Comparison of ENCODE assay signal across 23 cellular contexts in genomic region chr2:210459407-210459806, GRCh38.
"Had no signal": no experiment of that assay in that cellular context is flagged by ENCODE, and none has a peak within 500 bp of the region (broad histone marks: within the 10 kb centered on the region; RNA-seq: fewer than 3 reads in every experiment).

No MANE protein-coding gene starts in this region.

- H3K9me3 ChIP-seq: esophagus muscularis mucosa, gastrocnemius medialis, heart right ventricle, ovary, right lobe of liver, spleen, thoracic aorta had no signal

- H3K27ac ChIP-seq: epithelial cell of prostate, esophagus muscularis mucosa, heart right ventricle, ovary, right lobe of liver, spleen, thoracic aorta had no signal

- H3K4me3 Mint-ChIP-seq: effector memory CD8-positive, alpha-beta T cell; natural killer cell; neural crest cell; stimulated activated memory B cell treated with anti-CD40 and anti-IgM and Interleukin-4, amounts not matched to agents 10 μg/mL and 1 μg/mL and 100 μg/mL, for 72 hours; stimulated activated naive CD8-positive, alpha-beta T cell treated with anti-CD3 and anti-CD28 coated beads, Interleukin-15, Interleukin-2, amounts not matched to agents 100 ng/mL and 50 ng/mL, for 24 hours had no signal

- H3K36me3 Mint-ChIP-seq: natural killer cell had no signal

- DNase-seq: effector memory CD8-positive, alpha-beta T cell; gastrocnemius medialis; heart right ventricle; hypothalamus; kidney glomerular epithelial cell; mammary epithelial cell; natural killer cell; nucleus accumbens; ovary; right lobe of liver; spleen; stimulated activated CD4-positive, alpha-beta T cell treated with anti-CD3 and anti-CD28 coated beads, Interleukin-15, amount 100 ng/mL, for 24 hours; stimulated activated CD4-positive, alpha-beta T cell treated with anti-CD3 and anti-CD28 coated beads, Interleukin-1b, Interleukin-23, amount 100 ng/mL, for 48 hours; stimulated activated CD4-positive, alpha-beta T cell treated with anti-CD3 and anti-CD28 coated beads, Interleukin-4, amount 100 ng/mL, for 24 hours; trophoblast cell had no signal

- H3K27ac Mint-ChIP-seq: effector memory CD8-positive, alpha-beta T cell; natural killer cell; progenitor cell of endocrine pancreas; stimulated activated naive CD8-positive, alpha-beta T cell treated with anti-CD3 and anti-CD28 coated beads, Interleukin-15, Interleukin-2, amounts not matched to agents 100 ng/mL and 50 ng/mL, for 24 hours had no signal

- H3K27me3 Mint-ChIP-seq: effector memory CD8-positive, alpha-beta T cell; progenitor cell of endocrine pancreas; stimulated activated memory B cell treated with anti-CD40 and anti-IgM and Interleukin-4, amounts not matched to agents 10 μg/mL and 1 μg/mL and 100 μg/mL, for 72 hours; stimulated activated naive CD8-positive, alpha-beta T cell treated with anti-CD3 and anti-CD28 coated beads, Interleukin-15, Interleukin-2, amounts not matched to agents 100 ng/mL and 50 ng/mL, for 24 hours had no signal

- H3K36me3 ChIP-seq: ovary had no signal

- H3K9me3 Mint-ChIP-seq: effector memory CD8-positive, alpha-beta T cell; natural killer cell; neural crest cell; stimulated activated memory B cell treated with anti-CD40 and anti-IgM and Interleukin-4, amounts not matched to agents 10 μg/mL and 1 μg/mL and 100 μg/mL, for 72 hours; stimulated activated naive CD8-positive, alpha-beta T cell treated with anti-CD3 and anti-CD28 coated beads, Interleukin-15, Interleukin-2, amounts not matched to agents 100 ng/mL and 50 ng/mL, for 24 hours had no signal

- H3K4me1 Mint-ChIP-seq: neural crest cell had no signal

- H3K4me1 ChIP-seq: esophagus muscularis mucosa, right lobe of liver had no signal

- ATAC-seq: effector memory CD8-positive, alpha-beta T cell; gastrocnemius medialis; heart right ventricle; left lobe of liver; natural killer cell; right lobe of liver; stimulated activated memory B cell treated with anti-CD40 and anti-IgM and Interleukin-4, amounts not matched to agents 10 μg/mL and 1 μg/mL and 100 μg/mL, for 72 hours had no signal

- H3K27me3 ChIP-seq: esophagus muscularis mucosa, gastrocnemius medialis, heart right ventricle, ovary, right lobe of liver, spleen had no signal

- H3K4me3 ChIP-seq: esophagus muscularis mucosa, gastrocnemius medialis, heart right ventricle, ovary, right lobe of liver, spleen, thoracic aorta had no signal
